ENCODE assay signal across 9 cellular contexts in genomic region chr22:41699264-41700104, GRCh38. TPM values are rescaled to one million over a fixed set of nuclear protein-coding genes. Genes with fewer than 3 reads are reported as not detected.
DNase-seq lines count a peak whose midpoint lies in the region; ATAC-seq and TF ChIP-seq lines count a peak whose summit lies in the region.
"Had no signal": no experiment of that assay in that cellular context is flagged by ENCODE, and none has a peak within 500 bp of the region (broad histone marks: within the 10 kb centered on the region; RNA-seq: fewer than 3 reads in every experiment).

A gene with protein sequence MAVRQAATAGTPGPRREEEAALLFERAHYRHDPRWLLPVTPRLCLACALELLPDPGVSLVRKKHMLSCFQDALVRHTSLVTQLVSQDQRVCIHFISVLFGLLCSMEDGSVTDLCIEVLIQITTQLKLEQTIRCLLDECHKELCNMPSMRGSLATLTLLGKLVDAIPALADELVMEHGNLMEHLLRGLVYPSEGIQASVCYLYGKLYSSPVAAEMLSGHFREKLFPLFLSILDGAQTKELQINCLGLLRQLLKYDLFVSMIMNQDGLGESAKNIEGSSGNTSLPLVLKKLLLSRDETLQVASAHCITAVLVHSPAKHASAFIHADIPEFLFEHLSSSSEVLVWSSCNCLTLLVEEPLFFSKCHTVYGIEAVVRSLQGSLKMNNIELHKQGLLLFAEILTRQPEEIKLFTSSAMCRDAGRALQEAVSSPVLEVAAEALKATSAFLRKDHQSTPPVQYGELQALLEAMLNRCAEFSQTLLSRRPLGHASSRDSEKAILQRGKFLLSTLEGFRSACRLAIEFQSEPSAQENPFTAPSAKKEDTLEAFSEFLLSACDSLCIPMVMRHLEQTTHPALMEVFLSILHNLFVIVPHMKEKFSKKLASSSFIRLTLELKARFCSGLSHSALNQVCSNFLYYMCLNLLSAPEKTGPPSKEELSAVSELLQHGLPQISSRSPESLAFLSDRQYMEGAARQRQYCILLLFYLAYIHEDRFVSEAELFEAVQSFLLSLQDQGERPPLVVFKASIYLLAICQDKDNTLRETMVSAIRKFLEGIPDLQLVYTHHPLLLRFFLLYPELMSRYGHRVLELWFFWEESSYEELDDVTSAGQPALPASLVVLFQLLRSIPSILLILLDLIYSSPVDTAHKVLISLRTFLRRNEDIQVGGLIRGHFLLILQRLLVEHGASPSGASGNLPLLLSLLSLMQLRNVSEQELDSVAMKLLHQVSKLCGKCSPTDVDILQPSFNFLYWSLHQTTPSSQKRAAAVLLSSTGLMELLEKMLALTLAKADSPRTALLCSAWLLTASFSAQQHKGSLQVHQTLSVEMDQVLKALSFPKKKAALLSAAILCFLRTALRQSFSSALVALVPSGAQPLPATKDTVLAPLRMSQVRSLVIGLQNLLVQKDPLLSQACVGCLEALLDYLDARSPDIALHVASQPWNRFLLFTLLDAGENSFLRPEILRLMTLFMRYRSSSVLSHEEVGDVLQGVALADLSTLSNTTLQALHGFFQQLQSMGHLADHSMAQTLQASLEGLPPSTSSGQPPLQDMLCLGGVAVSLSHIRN (plus strand): TSS chr22:41699503. CDS start chr22:41699539, 36 bp downstream.

- H3K36me3 ChIP-seq in A673 (ENCODE audit: insufficient read depth, low read length, poor library complexity, severe bottlenecking), result no peaks in the 10 kb centered on the region
- H3K36me3 ChIP-seq in upper lobe of right lung, result no peaks in the 10 kb centered on the region
- H3K36me3 ChIP-seq: cardiac muscle cell had no signal

- TF ChIP-seq CTCF in A673 (conservative IDR thresholded peaks at IDR 0.05; ENCODE audit: low read depth, low read length), result no peak
- TF ChIP-seq CTCF in upper lobe of right lung (IDR thresholded peaks at IDR 0.05), result no peak

- H3K4me1 ChIP-seq in A673 (ENCODE audit: insufficient read depth, low read length, poor library complexity, severe bottlenecking) (peaks cover 12% of the 10 kb centered on the region), upper lobe of right lung (peaks cover 9% of the 10 kb centered on the region)

- H3K27ac ChIP-seq in A673 (ENCODE audit: low read depth, low read length, poor library complexity, severe bottlenecking) (no peak within 1 kb of the TSS), upper lobe of right lung (no peak within 1 kb of the TSS)

- CTCF ChIA-PET in A673 (lab: Charles Lee), result no interaction called here

- DNase-seq in A673 (ENCODE audit: low spot score) (peak; percentile 77), NAMALWA (ENCODE audit: low spot score) (peak; percentile 73), globus pallidus (ENCODE audit: low spot score) (peak; percentile 78), pulmonary artery endothelial cell (ENCODE audit: low read depth, low spot score) (peak; percentile 26), upper lobe of right lung (peak; percentile 93), SHP77 treated with DMSO at 0.1 percent for 48 hours (lab: John Stamatoyannopoulos, UW) (no peak)
- peak; percentile 97 for DNase-seq in activated effector memory CD4-positive, alpha-beta T cell treated with anti-CD3 and anti-CD28 coated beads, Interleukin-2, amount 50 U/mL, for 16 hours

- ATAC-seq in upper lobe of right lung (peak; percentile 76), GM21423 (IDR thresholded peaks at IDR 0.05; ENCODE audit: unreplicated experiment) (no peak)

- H3K4me3 ChIP-seq in A673 (ENCODE audit: low read depth, low read length, poor library complexity, severe bottlenecking) (no peak within 1 kb of the TSS), upper lobe of right lung (peak within 1 kb of the TSS; percentile 14)
- H3K4me3 ChIP-seq: cardiac muscle cell had no signal

- POLR2A ChIA-PET in A673 (lab: Charles Lee; ENCODE audit: low non-redundant PET), result no interaction called here

- intact Hi-C loops in A673 (cut with micrococcal nuclease; ENCODE audit: unreplicated experiment) (no loop called here), upper lobe of right lung (cut with DNase I) (no loop called here)

- H3K27me3 ChIP-seq in A673 (replicated peaks; ENCODE audit: insufficient read depth, low read depth, low read length, poor library complexity) (no peaks in the 10 kb centered on the region), upper lobe of right lung (no peaks in the 10 kb centered on the region)
- H3K27me3 ChIP-seq: cardiac muscle cell had no signal

- H3K9me3 ChIP-seq in A673 (ENCODE audit: low read depth, low read length, poor library complexity, severe bottlenecking) (no peaks in the 10 kb centered on the region), upper lobe of right lung (no peaks in the 10 kb centered on the region)

- BruUV-seq in A673 (replicated peaks; lab: Mats Ljungman, UMichigan), result no TSS peak

RNA-seq across cellular contexts. Expression of the gene that starts here (rescaled TPM):
- 0.09 and 0.24 TPM in 2 replicates for total RNA-seq in A673 (2021)
- total RNA-seq in pulmonary artery endothelial cell, result 2.2 and 2.5 TPM in 2 replicates
- total RNA-seq in upper lobe of right lung, result 2.3 TPM

Comparison
In these comparisons a context has a peak if more than half of its experiments do, and no peak if none do; other contexts are left out.
1. Peak in DNase-seq in A673; RNA of the gene not detected or under 1 TPM.